In genomic region chr2:174844295-174844708, GRCh38 we compare ENCODE assay signal across 12 cellular contexts.
DNase-seq lines count a peak whose midpoint lies in the region; ATAC-seq and TF ChIP-seq lines count a peak whose summit lies in the region.
"Had no signal": no experiment of that assay in that cellular context is flagged by ENCODE, and none has a peak within 500 bp of the region (broad histone marks: within the 10 kb centered on the region; RNA-seq: fewer than 3 reads in every experiment).

No MANE protein-coding gene starts in this region.

- H3K4me1 ChIP-seq in CD8-positive, alpha-beta T cell (ENCODE audit: insufficient read depth, low read length): no peaks in the 10 kb centered on the region

- no peaks in the 10 kb centered on the region for H3K36me3 Mint-ChIP-seq in CD8-positive, alpha-beta T cell
- no peaks in the 10 kb centered on the region for H3K36me3 Mint-ChIP-seq in WTC11

- H3K4me3 ChIP-seq in AG09309 (ENCODE audit: control insufficient read depth, low read depth, low read length) (peak overlapping the region; percentile 53), foreskin fibroblast (ENCODE audit: low read depth in 1 of 2, low read length in 2 of 2) (peak overlapping the region; percentile 67 to 88)
- no peak overlapping the region for H3K4me3 ChIP-seq in CD8-positive, alpha-beta T cell (ENCODE audit: low read depth, low read length)
- H3K4me3 ChIP-seq: GM12878 had no signal

- intact Hi-C loops in CD8-positive, alpha-beta T cell (cut with DNase I, micrococcal nuclease): no loop called here

- H3K27me3 Mint-ChIP-seq in CD8-positive, alpha-beta T cell (ENCODE audit: low read depth): no peaks in the 10 kb centered on the region
- no peaks in the 10 kb centered on the region for H3K27me3 Mint-ChIP-seq in WTC11 (ENCODE audit: low read depth)

- peak; percentile 26 for ATAC-seq in CD8-positive, alpha-beta T cell
- ATAC-seq in WTC11 (no peak), HG02678 (IDR thresholded peaks at IDR 0.05; ENCODE audit: unreplicated experiment) (no peak)
- ATAC-seq: GM12878, Right ventricle myocardium inferior had no signal

- H3K9me3 Mint-ChIP-seq in CD8-positive, alpha-beta T cell: no peaks in the 10 kb centered on the region
- H3K9me3 Mint-ChIP-seq in WTC11: no peaks in the 10 kb centered on the region

- H3K27ac ChIP-seq in CD8-positive, alpha-beta T cell (ENCODE audit: low read depth, low read length): no peak overlapping the region
- H3K27ac ChIP-seq: neutrophil had no signal

- no peaks in the 10 kb centered on the region for H3K27me3 ChIP-seq in CD8-positive, alpha-beta T cell (ENCODE audit: insufficient read depth, low read length)

- no peaks in the 10 kb centered on the region for H3K9me3 ChIP-seq in CD8-positive, alpha-beta T cell (ENCODE audit: low read length)
- H3K9me3 ChIP-seq: neutrophil had no signal

- TF ChIP-seq CTCF in AG09309 (IDR thresholded peaks at IDR 0.05; ENCODE audit: control insufficient read depth, insufficient read depth, low read depth, low read length, missing control alignments) (no peak), WTC11 (IDR thresholded peaks at IDR 0.05) (no peak), foreskin fibroblast (IDR thresholded peaks at IDR 0.05; ENCODE audit: low read depth, low read length) (no peak)
- no peak for TF ChIP-seq CTCF in CD8-positive, alpha-beta T cell (IDR thresholded peaks at IDR 0.05)

- H3K4me1 Mint-ChIP-seq in CD8-positive, alpha-beta T cell (ENCODE audit: low read depth): peaks cover 9% of the 10 kb centered on the region
- H3K4me1 Mint-ChIP-seq in WTC11: peaks cover 63% of the 10 kb centered on the region

- DNase-seq in AG09309 (ENCODE audit: low read depth): no peak
- DNase-seq in CD8-positive, alpha-beta T cell: no peak
- no peak for DNase-seq in WTC11 (ENCODE audit: low spot score)
- DNase-seq in foreskin fibroblast: no peak
- no peak for DNase-seq in NCI-H1105 treated with DMSO at 0.1 percent for 48 hours (lab: John Stamatoyannopoulos, UW)
- no peak for DNase-seq in GM03348 (ENCODE audit: low spot score)
- DNase-seq: activated naive CD4-positive, alpha-beta T cell treated with anti-CD3 and anti-CD28 coated beads, Interleukin-2, amount 50 U/mL, for 16 hours; Karpas-422 had no signal

- CTCF ChIA-PET in CD8-positive, alpha-beta T cell (lab: Charles Lee): interaction anchor here (1.4 kb wide), 1 partner anchor 69 kb away, joined by 3 read pairs; no protein-coding TSS in a partner anchor
- CTCF ChIA-PET in WTC11 (lab: Charles Lee): no interaction called here

- H3K4me3 Mint-ChIP-seq in CD8-positive, alpha-beta T cell: no peak overlapping the region
- no peak overlapping the region for H3K4me3 Mint-ChIP-seq in WTC11

- no peaks in the 10 kb centered on the region for H3K36me3 ChIP-seq in CD8-positive, alpha-beta T cell (ENCODE audit: insufficient read depth, low read length)
- H3K36me3 ChIP-seq: neutrophil had no signal

- POLR2A ChIA-PET in CD8-positive, alpha-beta T cell (lab: Charles Lee): no interaction called here
- POLR2A ChIA-PET in WTC11 (lab: Charles Lee): no interaction called here

- H3K27ac Mint-ChIP-seq in CD8-positive, alpha-beta T cell: no peak overlapping the region
- H3K27ac Mint-ChIP-seq in WTC11: peak overlapping the region; percentile 17; the same call in 1 of the 2 replicates

TF ChIP-seq in WTC11, 78 proteins besides CTCF, POLR2A, EP300 and RAD21:
- TF ChIP-seq ESRRA (CRISPR knock-in tag; IDR thresholded peaks at IDR 0.05; ENCODE audit: borderline replicate concordance) (no peak), GRHL2 (CRISPR knock-in tag; IDR thresholded peaks at IDR 0.05; ENCODE audit: insufficient replicate concordance, severe bottlenecking) (no peak), ZNF423 (CRISPR knock-in tag; IDR thresholded peaks at IDR 0.05) (no peak), ZNF232 (CRISPR knock-in tag; IDR thresholded peaks at IDR 0.05) (no peak), FOXP1 (CRISPR knock-in tag; IDR thresholded peaks at IDR 0.05; ENCODE audit: borderline replicate concordance) (no peak), TCF7 (CRISPR knock-in tag; IDR thresholded peaks at IDR 0.05; ENCODE audit: low read depth) (no peak), NFYB (CRISPR knock-in tag; conservative IDR thresholded peaks at IDR 0.05; ENCODE audit: low read depth) (no peak), ZMAT4 (CRISPR knock-in tag; IDR thresholded peaks at IDR 0.05) (no peak), RELA (CRISPR knock-in tag; IDR thresholded peaks at IDR 0.05; ENCODE audit: borderline replicate concordance) (no peak), CBFB (CRISPR knock-in tag; IDR thresholded peaks at IDR 0.05; ENCODE audit: low read depth) (no peak), IRF1 (CRISPR knock-in tag; IDR thresholded peaks at IDR 0.05) (no peak), SOX15 (CRISPR knock-in tag; IDR thresholded peaks at IDR 0.05) (no peak), HMGXB4 (CRISPR knock-in tag; IDR thresholded peaks at IDR 0.05) (no peak)
- TF ChIP-seq, protein P1, sequence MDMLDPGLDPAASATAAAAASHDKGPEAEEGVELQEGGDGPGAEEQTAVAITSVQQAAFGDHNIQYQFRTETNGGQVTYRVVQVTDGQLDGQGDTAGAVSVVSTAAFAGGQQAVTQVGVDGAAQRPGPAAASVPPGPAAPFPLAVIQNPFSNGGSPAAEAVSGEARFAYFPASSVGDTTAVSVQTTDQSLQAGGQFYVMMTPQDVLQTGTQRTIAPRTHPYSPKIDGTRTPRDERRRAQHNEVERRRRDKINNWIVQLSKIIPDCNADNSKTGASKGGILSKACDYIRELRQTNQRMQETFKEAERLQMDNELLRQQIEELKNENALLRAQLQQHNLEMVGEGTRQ (CRISPR knock-in tag; IDR thresholded peaks at IDR 0.05): no peak
- TF ChIP-seq, protein P2, sequence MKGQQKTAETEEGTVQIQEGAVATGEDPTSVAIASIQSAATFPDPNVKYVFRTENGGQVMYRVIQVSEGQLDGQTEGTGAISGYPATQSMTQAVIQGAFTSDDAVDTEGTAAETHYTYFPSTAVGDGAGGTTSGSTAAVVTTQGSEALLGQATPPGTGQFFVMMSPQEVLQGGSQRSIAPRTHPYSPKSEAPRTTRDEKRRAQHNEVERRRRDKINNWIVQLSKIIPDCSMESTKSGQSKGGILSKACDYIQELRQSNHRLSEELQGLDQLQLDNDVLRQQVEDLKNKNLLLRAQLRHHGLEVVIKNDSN (CRISPR knock-in tag; IDR thresholded peaks at IDR 0.05): no peak
